Comparison of ENCODE assay signal across 8 cellular contexts in genomic region chr17:75516255-75516618, GRCh38. TPM values are rescaled to one million over a fixed set of nuclear protein-coding genes. Genes with fewer than 3 reads are reported as not detected.
DNase-seq lines count a peak whose midpoint lies in the region; ATAC-seq and TF ChIP-seq lines count a peak whose summit lies in the region.

TSEN54 (plus strand) TSS chr17:75516528; CDS start chr17:75516561, 33 bp downstream.

- H3K4me3 Mint-ChIP-seq in T-helper 2 cell treated with Interferon-gamma antibody and Interleukin-4, amounts not matched to agents 5 μg/mL and 100 μg/mL, for 36 hours, result peak within 1 kb of the TSS; percentile 80

- intact Hi-C loops in uterus (cut with DNase I; ENCODE audit: low total_unique reads), result loop anchor here (5.0 kb wide), 2 partner anchors 89 to 229 kb away; partner anchors contain the start of gene SLC25A19

- peak within 1 kb of the TSS; percentile 83 for H3K27ac Mint-ChIP-seq in T-helper 2 cell treated with Interferon-gamma antibody and Interleukin-4, amounts not matched to agents 5 μg/mL and 100 μg/mL, for 36 hours

- H3K27me3 Mint-ChIP-seq in T-helper 2 cell treated with Interferon-gamma antibody and Interleukin-4, amounts not matched to agents 5 μg/mL and 100 μg/mL, for 36 hours (ENCODE audit: low read depth), result peaks cover 8% of the 10 kb centered on the region

- peak; percentile 99 for DNase-seq in GM13976 (ENCODE audit: low spot score)
- peak; percentile 79 for DNase-seq in NCI-H2029 (lab: John Stamatoyannopoulos, UW)
- DNase-seq in T-helper 2 cell treated with Interferon-gamma antibody and Interleukin-4, amounts not matched to agents 5 μg/mL and 100 μg/mL, for 36 hours (ENCODE audit: low spot score), result peak; percentile 94
- peak in 57 of 58 donors; percentile 44 to 96 (median 89) for DNase-seq in anterior cingulate cortex (lab: John Stamatoyannopoulos, UW)
- DNase-seq in right atrium auricular region (ENCODE audit: low spot score), result peak; percentile 88
- peak; percentile 33 for DNase-seq in pulmonary artery endothelial cell (ENCODE audit: low read depth, low spot score)
- peak; percentile 92 to 94 for DNase-seq in uterus

- H3K9me3 ChIP-seq in right atrium auricular region, result no peaks in the 10 kb centered on the region
- H3K9me3 ChIP-seq in uterus, result no peaks in the 10 kb centered on the region

- H3K36me3 Mint-ChIP-seq in T-helper 2 cell treated with Interferon-gamma antibody and Interleukin-4, amounts not matched to agents 5 μg/mL and 100 μg/mL, for 36 hours (ENCODE audit: low read depth), result peaks cover 19% of the 10 kb centered on the region

- H3K27ac ChIP-seq in right atrium auricular region (peak within 1 kb of the TSS; percentile 93 to 97), uterus (peak within 1 kb of the TSS; percentile 91 to 93)

- in situ Hi-C loops in GM13976 (cut with MboI; ENCODE audit: low sequenced_read_pairs, unreplicated experiment), result no loop called here

- H3K36me3 ChIP-seq in right atrium auricular region, result peaks cover 24% of the 10 kb centered on the region
- H3K36me3 ChIP-seq in uterus, result no peaks in the 10 kb centered on the region

- H3K4me1 Mint-ChIP-seq in T-helper 2 cell treated with Interferon-gamma antibody and Interleukin-4, amounts not matched to agents 5 μg/mL and 100 μg/mL, for 36 hours (ENCODE audit: low read depth), result peaks cover 22% of the 10 kb centered on the region

- no peaks in the 10 kb centered on the region for H3K9me3 Mint-ChIP-seq in T-helper 2 cell treated with Interferon-gamma antibody and Interleukin-4, amounts not matched to agents 5 μg/mL and 100 μg/mL, for 36 hours

- H3K4me1 ChIP-seq in right atrium auricular region, result peaks cover 0 to 46% of the 10 kb centered on the region in 2 donors
- H3K4me1 ChIP-seq in uterus, result peaks cover 7 to 22% of the 10 kb centered on the region in 2 donors

- H3K27me3 ChIP-seq in right atrium auricular region, result no peaks in the 10 kb centered on the region
- H3K27me3 ChIP-seq in uterus, result no peaks in the 10 kb centered on the region

- peak; percentile 27 to 57 for TF ChIP-seq POLR2A in uterus (IDR thresholded peaks at IDR 0.05)

- peak within 1 kb of the TSS; percentile 95 to 99 for H3K4me3 ChIP-seq in right atrium auricular region
- peak within 1 kb of the TSS; percentile 66 to 85 for H3K4me3 ChIP-seq in uterus

- ATAC-seq in HG02884 (IDR thresholded peaks at IDR 0.05; ENCODE audit: unreplicated experiment), result peak; percentile 62

- TF ChIP-seq CTCF in GM13976 (IDR thresholded peaks at IDR 0.05; ENCODE audit: borderline replicate concordance, control extremely low read depth, extremely low read depth, insufficient read depth, missing control alignments) (no peak), right atrium auricular region (IDR thresholded peaks at IDR 0.05) (no peak), uterus (IDR thresholded peaks at IDR 0.05) (peak in 1 of 4 experiments; percentile 48)

RNA-seq across cellular contexts. Expression of gene TSEN54, which starts in this region (rescaled TPM):
- total RNA-seq in right atrium auricular region (10 to 100 TPM in 1 of 2 donors, 1 to 10 TPM in 1; 9.6 to 13.8 TPM), pulmonary artery endothelial cell (14.1 and 21.2 TPM in 2 replicates), uterus (100 to 1,000 TPM in 1 of 4 donors, 10 to 100 TPM in 3; 17.4 to 102 (median 20.6) TPM)

Comparison
In these comparisons a context has a peak if more than half of its experiments do, and no peak if none do; other contexts are left out.
1. Peak in every context shown above with its lines: DNase-seq, ATAC-seq, H3K4me3 ChIP-seq and H3K27ac ChIP-seq.
2. DNase-seq: peak in every context shown above with its lines; median percentile 99 in GM13976; 94 in T-helper 2 cell treated with Interferon-gamma antibody and Interleukin-4, amounts not matched to agents 5 μg/mL and 100 μg/mL, for 36 hours; 93 in uterus; 89 in anterior cingulate cortex; 88 in right atrium auricular region; 79 in NCI-H2029; 33 in pulmonary artery endothelial cell.